8 cellular contexts compared by ENCODE assay signal in genomic region chr16:75109732-75110243, GRCh38. TPM values are rescaled to one million over a fixed set of nuclear protein-coding genes. Genes with fewer than 3 reads are reported as not detected.
DNase-seq lines count a peak whose midpoint lies in the region; ATAC-seq, FAIRE-seq and TF ChIP-seq lines count a peak whose summit lies in the region.

No MANE protein-coding gene starts in this region.

- no peaks in the 10 kb centered on the region for H3K9me1 ChIP-seq in keratinocyte (ENCODE audit: control insufficient read depth, extremely low read depth, insufficient read depth, low read length)

- H3K27ac Mint-ChIP-seq in activated naive CD8-positive, alpha-beta T cell = peak overlapping the region; percentile 80

- ATAC-seq in thoracic aorta (ENCODE audit: insufficient number of reproducible peaks, low FRiP score, low read depth) (peak; percentile 33), HG03135 (IDR thresholded peaks at IDR 0.05; ENCODE audit: unreplicated experiment) (no peak)

- H3K79me2 ChIP-seq in keratinocyte (ENCODE audit: control insufficient read depth, insufficient read depth, low read length) = no peaks in the 10 kb centered on the region

- DNase-seq in AG20443 (ENCODE audit: low spot score) (peak; percentile 7), keratinocyte (ENCODE audit: low read depth, low spot score) (no peak), thoracic aorta (ENCODE audit: low spot score) (no peak), mesenteric fat pad (ENCODE audit: low spot score) (no peak), dermis blood vessel endothelial cell (no peak)
- DNase-seq in Jurkat, Clone E6-1 (ENCODE audit: low read depth, low spot score) = peak; percentile 69

- H3K9me3 Mint-ChIP-seq in activated naive CD8-positive, alpha-beta T cell (ENCODE audit: low read depth) = no peaks in the 10 kb centered on the region

- TF ChIP-seq CTCF in keratinocyte (optimal IDR thresholded peaks at IDR 0.05 in 1 of 3, IDR thresholded peaks at IDR 0.05 in 1 of 3, conservative IDR thresholded peaks at IDR 0.05 in 1 of 3; ENCODE audit: extremely low read depth in 1 of 3, insufficient read depth in 2 of 3, low read length in 3 of 3) (peak; percentile 17 to 68 (median 30)), thoracic aorta (IDR thresholded peaks at IDR 0.05) (no peak)

- no peaks in the 10 kb centered on the region for H3K27me3 ChIP-seq in keratinocyte (ENCODE audit: control insufficient read depth, extremely low read depth, insufficient read depth, low read length)
- H3K27me3 ChIP-seq in thoracic aorta (replicated peaks; ENCODE audit: insufficient read depth) = no peaks in the 10 kb centered on the region

- H3K27ac ChIP-seq in keratinocyte (ENCODE audit: control insufficient read depth, insufficient read depth, low read length) (peak overlapping the region; percentile 75), thoracic aorta (peak overlapping the region; percentile 81 to 93)

- no peaks in the 10 kb centered on the region for H3K9me3 ChIP-seq in keratinocyte (ENCODE audit: control insufficient read depth, low read depth, low read length)
- H3K9me3 ChIP-seq in thoracic aorta = no peaks in the 10 kb centered on the region

- no peak for FAIRE-seq in keratinocyte (lab: Jason Lieb, UNC)

- H3K4me3 Mint-ChIP-seq in activated naive CD8-positive, alpha-beta T cell = peak overlapping the region; percentile 50

- H3K9ac ChIP-seq in keratinocyte (ENCODE audit: control insufficient read depth, extremely low read depth, insufficient read depth, low read length) = peak overlapping the region; percentile 69

- H4K20me1 ChIP-seq in keratinocyte (ENCODE audit: control insufficient read depth, extremely low read depth, insufficient read depth, low read length) = no peaks in the 10 kb centered on the region

- H3K36me3 ChIP-seq in keratinocyte (ENCODE audit: control insufficient read depth in 2 of 2, extremely low read depth in 1 of 2, insufficient read depth in 2 of 2, low read length in 2 of 2) (peaks cover 5 to 7% of the 10 kb centered on the region in 2 experiments), thoracic aorta (no peaks in the 10 kb centered on the region)

- peaks cover 2% of the 10 kb centered on the region for H3K36me3 Mint-ChIP-seq in activated naive CD8-positive, alpha-beta T cell

- no peak overlapping the region for H2AFZ ChIP-seq in keratinocyte (ENCODE audit: control insufficient read depth, low read length)

- H3K4me1 ChIP-seq in keratinocyte (ENCODE audit: control insufficient read depth, extremely low read depth, insufficient read depth, low read length) (peaks cover 38% of the 10 kb centered on the region), thoracic aorta (ENCODE audit: control insufficient read depth in 1 of 2, low read depth in 2 of 2) (peaks cover 25 to 41% of the 10 kb centered on the region in 2 donors)

- dilution Hi-C loops in keratinocyte (cut with MboI; ENCODE audit: extremely low pct_ligation_motif_present, low sequenced_read_pairs) = no loop called here

- peak overlapping the region; percentile 75 for H3K4me2 ChIP-seq in keratinocyte (ENCODE audit: control insufficient read depth, extremely low read depth, insufficient read depth, low read depth, low read length)

- peaks cover 4% of the 10 kb centered on the region for H3K27me3 Mint-ChIP-seq in activated naive CD8-positive, alpha-beta T cell

- peak overlapping the region; percentile 55 for H3K4me3 ChIP-seq in Jurkat, Clone E6-1 (ENCODE audit: low read length)
- H3K4me3 ChIP-seq in keratinocyte (ENCODE audit: control insufficient read depth in 2 of 3, extremely low read depth in 1 of 3, insufficient read depth in 2 of 3, low read depth in 1 of 3, low read length in 3 of 3) = no peak overlapping the region
- peak overlapping the region; percentile 57 for H3K4me3 ChIP-seq in thoracic aorta

- H3K4me1 Mint-ChIP-seq in activated naive CD8-positive, alpha-beta T cell (ENCODE audit: low read depth) = peaks cover 29% of the 10 kb centered on the region

RNA-seq across cellular contexts. Expression of gene LDHD, which starts 6.8 kb away (rescaled TPM):
- 1.2 TPM for polyA plus RNA-seq in Jurkat, Clone E6-1 (2012; ENCODE audit: insufficient read depth, insufficient read length)
- polyA plus RNA-seq in keratinocyte = 0.34 to 0.62 TPM (median 0.52 TPM) in 3 replicates
- polyA plus RNA-seq in keratinocyte (2011; ENCODE audit: low read depth) = not detected
- polyA plus RNA-seq in keratinocyte (2011; cell fraction: cytosol; rRNA removed) = 0.15 and 0.26 TPM in 2 replicates
- polyA plus RNA-seq in keratinocyte (2011; cell fraction: nucleus; rRNA removed) = 0.43 and 0.72 TPM in 2 replicates
- polyA plus RNA-seq in keratinocyte (2012; ENCODE audit: low replicate concordance) = 0.14 and 0.87 TPM in 2 replicates
- 0.13 to 0.20 TPM in 2 of 3 replicates, not detected in the other for polyA minus RNA-seq in keratinocyte
- polyA minus RNA-seq in keratinocyte (2011; cell fraction: cytosol; rRNA and poly(A)+ RNA removed) = 2.5 TPM
- polyA minus RNA-seq in keratinocyte (2011; cell fraction: nucleus; rRNA and poly(A)+ RNA removed) = 0.47 and 0.74 TPM in 2 replicates
- total RNA-seq in thoracic aorta (10 to 100 TPM in 1 of 2 donors, 1 to 10 TPM in 1; 7.2 to 14.1 TPM), mesenteric fat pad (10.2 TPM), dermis blood vessel endothelial cell (1.7 and 2.1 TPM in 2 replicates)

RNA-seq across cellular contexts. Expression of gene ZFP1, which starts 38.5 kb away (rescaled TPM):
- polyA plus RNA-seq in Jurkat, Clone E6-1 (2012; ENCODE audit: insufficient read depth, insufficient read length) = 26.3 TPM
- 4.7 to 8.6 TPM (median 6.7 TPM) in 3 replicates for polyA plus RNA-seq in keratinocyte
- 3.4 TPM for polyA plus RNA-seq in keratinocyte (2011; ENCODE audit: low read depth)
- polyA plus RNA-seq in keratinocyte (2011; cell fraction: cytosol; rRNA removed) = 3.6 and 6.3 TPM in 2 replicates
- 5.0 and 5.4 TPM in 2 replicates for polyA plus RNA-seq in keratinocyte (2011; cell fraction: nucleus; rRNA removed)
- polyA plus RNA-seq in keratinocyte (2012; ENCODE audit: low replicate concordance) = 3.0 and 6.5 TPM in 2 replicates
- polyA minus RNA-seq in keratinocyte = 3.5 to 7.3 TPM (median 4.5 TPM) in 3 replicates
- 15.5 TPM for polyA minus RNA-seq in keratinocyte (2011; cell fraction: cytosol; rRNA and poly(A)+ RNA removed)
- 5.4 and 9.1 TPM in 2 replicates for polyA minus RNA-seq in keratinocyte (2011; cell fraction: nucleus; rRNA and poly(A)+ RNA removed)
- total RNA-seq in thoracic aorta = 10 to 100 TPM in 1 of 2 donors, 1 to 10 TPM in 1; 8.1 to 14.6 TPM
- total RNA-seq in mesenteric fat pad = 6.2 TPM
- total RNA-seq in dermis blood vessel endothelial cell = 15.5 and 17.8 TPM in 2 replicates

Comparison
In these comparisons a context has a peak if more than half of its experiments do, and no peak if none do; other contexts are left out.
1. DNase-seq: peak in AG20443 (single experiment) and Jurkat, Clone E6-1 (single experiment); none in keratinocyte (single experiment), thoracic aorta (single experiment), mesenteric fat pad (single experiment) and dermis blood vessel endothelial cell (single experiment).
2. H3K4me3 ChIP-seq: peak in Jurkat, Clone E6-1 (single experiment) and thoracic aorta (single experiment); none in keratinocyte (0 of 3).